In the genomic region with DNA sequence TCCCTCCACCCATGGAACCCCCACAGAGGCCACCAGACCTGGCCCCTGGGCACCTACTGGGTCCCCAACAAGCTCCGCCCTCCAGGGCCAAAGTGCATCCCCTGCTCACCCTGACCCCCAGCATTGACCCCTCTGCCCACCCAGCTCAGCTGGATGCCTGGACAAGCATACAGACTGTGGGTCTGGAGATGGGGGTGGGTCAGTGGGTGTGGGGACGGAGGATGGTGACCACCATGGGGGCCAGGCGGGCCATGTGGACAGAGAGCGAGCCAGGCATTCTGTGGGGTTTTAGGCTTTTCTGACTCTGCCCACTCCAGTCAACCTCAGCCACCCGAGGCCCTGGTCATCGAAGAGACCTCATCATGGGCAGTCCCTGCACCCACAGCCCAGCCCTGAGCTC, we compare ENCODE assay signal across 6 cellular contexts.
"Had no signal": no experiment of that assay in that cellular context is flagged by ENCODE, and none has a peak within 500 bp of the region (broad histone marks: within the 10 kb centered on the region; RNA-seq: fewer than 3 reads in every experiment).

No MANE protein-coding gene starts in this region.

- H3K27me3 Mint-ChIP-seq: IgD-negative memory B cell had no signal

- H3K4me2 ChIP-seq: GM23338 had no signal

- H3K27ac Mint-ChIP-seq: GM23338, H9, IgD-negative memory B cell had no signal

- H3K4me3 Mint-ChIP-seq: GM23338, H9, IgD-negative memory B cell had no signal

- H3K9me3 Mint-ChIP-seq: GM23338, H9, IgD-negative memory B cell had no signal

- H3K27ac ChIP-seq: HL-60 had no signal

- H3K36me3 Mint-ChIP-seq: IgD-negative memory B cell had no signal

- H2AFZ ChIP-seq: GM23338 had no signal

- H3K4me1 Mint-ChIP-seq: GM23338 had no signal

- H3K4me3 ChIP-seq: GM23338 had no signal

- DNase-seq: H9, HCEC 1CT had no signal

- ATAC-seq: GM23338, HepG2 had no signal
